ENCODE assay signal across 23 cellular contexts in genomic region chr10:78900715-78901430, GRCh38.
A peak's percentile ranks its signal among the peaks of the same experiment; 100 is the strongest.
DNase-seq lines count a peak whose midpoint lies in the region; ATAC-seq and TF ChIP-seq lines count a peak whose summit lies in the region.
"Had no signal": no experiment of that assay in that cellular context is flagged by ENCODE, and none has a peak within 500 bp of the region (broad histone marks: within the 10 kb centered on the region; RNA-seq: fewer than 3 reads in every experiment).

No MANE protein-coding gene starts in this region.

- no peak overlapping the region for H3K9ac ChIP-seq in colonic mucosa (ENCODE audit: low read depth in 2 of 2, low read length in 2 of 2)

- CTCF ChIA-PET in activated CD4-positive, alpha-beta memory T cell treated with anti-CD3 and anti-CD28 coated beads, Interleukin-2, amount 10 ng/mL, durations not matched to agents 7 days and 5 days (lab: Charles Lee) = no interaction called here
- CTCF ChIA-PET in activated CD4-positive, alpha-beta memory T cell treated with anti-CD3 and anti-CD28 coated beads for 36 hours (lab: Charles Lee) = interaction anchor here (0.6 kb wide), 1 partner anchor 43 kb away, joined by 3 read pairs; no protein-coding TSS in a partner anchor

- TF ChIP-seq EP300 in suprapubic skin (IDR thresholded peaks at IDR 0.05) = no peak

- peaks cover 2% of the 10 kb centered on the region for H3K27me3 Mint-ChIP-seq in activated CD4-positive, alpha-beta memory T cell treated with anti-CD3 and anti-CD28 coated beads, Interleukin-2, amount 10 ng/mL, durations not matched to agents 7 days and 5 days
- H3K27me3 Mint-ChIP-seq in activated CD4-positive, alpha-beta memory T cell treated with anti-CD3 and anti-CD28 coated beads for 36 hours = no peaks in the 10 kb centered on the region

- peak; percentile 3 for DNase-seq in activated CD4-positive, alpha-beta memory T cell treated with anti-CD3 and anti-CD28 coated beads, Interleukin-2, amount 10 ng/mL, durations not matched to agents 7 days and 5 days
- no peak for DNase-seq in activated CD4-positive, alpha-beta memory T cell treated with anti-CD3 and anti-CD28 coated beads for 36 hours
- peak; percentile 11 for DNase-seq in colonic mucosa
- DNase-seq in lung (ENCODE audit: low spot score) = peak; percentile 16
- peak; percentile 22 to 43 for DNase-seq in suprapubic skin (ENCODE audit: low spot score in 2 of 2)
- DNase-seq in AML-193 (lab: John Stamatoyannopoulos, UW) = no peak
- DNase-seq in NCI-H1417 treated with DMSO at 0.1 percent for 48 hours (lab: John Stamatoyannopoulos, UW) = no peak
- DNase-seq: BE2C; CD8-positive, alpha-beta memory T cell; DMS79 treated with DMSO at 0.1 percent for 48 hours; HFFc6; KBM-7; NCI-H1694; NCI-H2029 treated with DMSO at 0.1 percent for 48 hours; NCI-H446 treated with DMSO at 0.1 percent for 48 hours; NK-92 treated with Interleukin-12 subunit alpha and Interleukin-12 subunit beta, amount 100 ng/mL, for 24 hours; PC-9; SHP77 had no signal

- POLR2A ChIA-PET in activated CD4-positive, alpha-beta memory T cell treated with anti-CD3 and anti-CD28 coated beads, Interleukin-2, amount 10 ng/mL, durations not matched to agents 7 days and 5 days (lab: Charles Lee) = no interaction called here
- POLR2A ChIA-PET in activated CD4-positive, alpha-beta memory T cell treated with anti-CD3 and anti-CD28 coated beads for 36 hours (lab: Charles Lee) = no interaction called here

- H3K27ac ChIP-seq in colonic mucosa (no peak overlapping the region), lung (ENCODE audit: low read depth in 1 of 2, low read length in 1 of 2) (no peak overlapping the region), suprapubic skin (no peak overlapping the region)
- H3K27ac ChIP-seq: 22Rv1, PC-9 had no signal

- no peaks in the 10 kb centered on the region for H3K36me3 ChIP-seq in colonic mucosa
- no peaks in the 10 kb centered on the region for H3K36me3 ChIP-seq in lung (ENCODE audit: control insufficient read depth in 2 of 2, insufficient read depth in 2 of 2, low read length in 2 of 2)
- no peaks in the 10 kb centered on the region for H3K36me3 ChIP-seq in suprapubic skin
- H3K36me3 ChIP-seq: BE2C, HAP-1 had no signal

- no peaks in the 10 kb centered on the region for H3K4me1 Mint-ChIP-seq in activated CD4-positive, alpha-beta memory T cell treated with anti-CD3 and anti-CD28 coated beads, Interleukin-2, amount 10 ng/mL, durations not matched to agents 7 days and 5 days
- no peaks in the 10 kb centered on the region for H3K4me1 Mint-ChIP-seq in activated CD4-positive, alpha-beta memory T cell treated with anti-CD3 and anti-CD28 coated beads for 36 hours (ENCODE audit: low read depth)
- H3K4me1 Mint-ChIP-seq: CD14-positive monocyte; CD8-positive, alpha-beta memory T cell had no signal

- intact Hi-C loops in activated CD4-positive, alpha-beta memory T cell treated with anti-CD3 and anti-CD28 coated beads for 36 hours (cut with micrococcal nuclease) = no loop called here
- intact Hi-C loops in colonic mucosa (cut with DNase I) = no loop called here

- no peak for TF ChIP-seq POLR2A in suprapubic skin (IDR thresholded peaks at IDR 0.05)

- peaks cover 2% of the 10 kb centered on the region for H3K9me3 Mint-ChIP-seq in activated CD4-positive, alpha-beta memory T cell treated with anti-CD3 and anti-CD28 coated beads, Interleukin-2, amount 10 ng/mL, durations not matched to agents 7 days and 5 days
- H3K9me3 Mint-ChIP-seq in activated CD4-positive, alpha-beta memory T cell treated with anti-CD3 and anti-CD28 coated beads for 36 hours = peaks cover 2% of the 10 kb centered on the region
- H3K9me3 Mint-ChIP-seq: CD8-positive, alpha-beta memory T cell; GM23338; HFFc6 had no signal

- H3K27ac Mint-ChIP-seq in activated CD4-positive, alpha-beta memory T cell treated with anti-CD3 and anti-CD28 coated beads, Interleukin-2, amount 10 ng/mL, durations not matched to agents 7 days and 5 days = no peak overlapping the region
- no peak overlapping the region for H3K27ac Mint-ChIP-seq in activated CD4-positive, alpha-beta memory T cell treated with anti-CD3 and anti-CD28 coated beads for 36 hours
- H3K27ac Mint-ChIP-seq: CD14-positive monocyte; CD8-positive, alpha-beta memory T cell; GM23338; HFFc6 had no signal

- no peaks in the 10 kb centered on the region for H3K9me3 ChIP-seq in colonic mucosa
- H3K9me3 ChIP-seq in lung (ENCODE audit: control insufficient read depth in 2 of 2, insufficient read depth in 1 of 2, low read length in 1 of 2) = no peaks in the 10 kb centered on the region
- no peaks in the 10 kb centered on the region for H3K9me3 ChIP-seq in suprapubic skin
- H3K9me3 ChIP-seq: BE2C, HAP-1 had no signal

- H3K4me3 Mint-ChIP-seq in activated CD4-positive, alpha-beta memory T cell treated with anti-CD3 and anti-CD28 coated beads, Interleukin-2, amount 10 ng/mL, durations not matched to agents 7 days and 5 days = no peak overlapping the region
- no peak overlapping the region for H3K4me3 Mint-ChIP-seq in activated CD4-positive, alpha-beta memory T cell treated with anti-CD3 and anti-CD28 coated beads for 36 hours
- H3K4me3 Mint-ChIP-seq: CD14-positive monocyte; CD8-positive, alpha-beta memory T cell; GM23338; HFFc6 had no signal

- H3K4me3 ChIP-seq in colonic mucosa (no peak overlapping the region), lung (no peak overlapping the region), suprapubic skin (no peak overlapping the region)
- H3K4me3 ChIP-seq: GM23338, HAP-1, PC-9 had no signal

- H3K36me3 Mint-ChIP-seq in activated CD4-positive, alpha-beta memory T cell treated with anti-CD3 and anti-CD28 coated beads, Interleukin-2, amount 10 ng/mL, durations not matched to agents 7 days and 5 days (ENCODE audit: low read depth) = no peaks in the 10 kb centered on the region
- no peaks in the 10 kb centered on the region for H3K36me3 Mint-ChIP-seq in activated CD4-positive, alpha-beta memory T cell treated with anti-CD3 and anti-CD28 coated beads for 36 hours
- H3K36me3 Mint-ChIP-seq: CD14-positive monocyte; CD8-positive, alpha-beta memory T cell had no signal

- ATAC-seq in lung (ENCODE audit: insufficient read depth, low FRiP score) (no peak), GM19397 (IDR thresholded peaks at IDR 0.05; ENCODE audit: unreplicated experiment) (no peak)

- H3K27me3 ChIP-seq in colonic mucosa = no peaks in the 10 kb centered on the region
- H3K27me3 ChIP-seq in lung (ENCODE audit: control insufficient read depth, insufficient read depth) = no peaks in the 10 kb centered on the region
- H3K27me3 ChIP-seq in suprapubic skin = no peaks in the 10 kb centered on the region
- H3K27me3 ChIP-seq: BE2C had no signal

- no peak for TF ChIP-seq CTCF in colonic mucosa (IDR thresholded peaks at IDR 0.05)
- TF ChIP-seq CTCF in lung (IDR thresholded peaks at IDR 0.05; ENCODE audit: control extremely low read depth, extremely low read depth) = no peak
- TF ChIP-seq CTCF in suprapubic skin (IDR thresholded peaks at IDR 0.05) = no peak

- WGBS in lung, 2 donors = 86 to 93% methylated on average over 5 of the region's 5 CpGs
- WGBS in suprapubic skin = 95% methylated on average over 5 of the region's 5 CpGs

- no peaks in the 10 kb centered on the region for H3K4me1 ChIP-seq in colonic mucosa
- peaks cover 0 to 2% of the 10 kb centered on the region in 2 donors for H3K4me1 ChIP-seq in lung (ENCODE audit: control insufficient read depth in 2 of 2, insufficient read depth in 2 of 2, low read length in 2 of 2)
- peaks cover 6% of the 10 kb centered on the region for H3K4me1 ChIP-seq in suprapubic skin
- H3K4me1 ChIP-seq: BE2C, HAP-1 had no signal

Comparison
In these comparisons a context has a peak if more than half of its experiments do, and no peak if none do; other contexts are left out.
1. DNase-seq: peak in activated CD4-positive, alpha-beta memory T cell treated with anti-CD3 and anti-CD28 coated beads, Interleukin-2, amount 10 ng/mL, durations not matched to agents 7 days and 5 days (single experiment), colonic mucosa (single experiment), lung (single experiment) and suprapubic skin (2 of 2); none in activated CD4-positive, alpha-beta memory T cell treated with anti-CD3 and anti-CD28 coated beads for 36 hours (single experiment), AML-193 (0 of 2) and NCI-H1417 treated with DMSO at 0.1 percent for 48 hours (single experiment).